ENCODE assay signal across 13 cellular contexts in the genomic region with DNA sequence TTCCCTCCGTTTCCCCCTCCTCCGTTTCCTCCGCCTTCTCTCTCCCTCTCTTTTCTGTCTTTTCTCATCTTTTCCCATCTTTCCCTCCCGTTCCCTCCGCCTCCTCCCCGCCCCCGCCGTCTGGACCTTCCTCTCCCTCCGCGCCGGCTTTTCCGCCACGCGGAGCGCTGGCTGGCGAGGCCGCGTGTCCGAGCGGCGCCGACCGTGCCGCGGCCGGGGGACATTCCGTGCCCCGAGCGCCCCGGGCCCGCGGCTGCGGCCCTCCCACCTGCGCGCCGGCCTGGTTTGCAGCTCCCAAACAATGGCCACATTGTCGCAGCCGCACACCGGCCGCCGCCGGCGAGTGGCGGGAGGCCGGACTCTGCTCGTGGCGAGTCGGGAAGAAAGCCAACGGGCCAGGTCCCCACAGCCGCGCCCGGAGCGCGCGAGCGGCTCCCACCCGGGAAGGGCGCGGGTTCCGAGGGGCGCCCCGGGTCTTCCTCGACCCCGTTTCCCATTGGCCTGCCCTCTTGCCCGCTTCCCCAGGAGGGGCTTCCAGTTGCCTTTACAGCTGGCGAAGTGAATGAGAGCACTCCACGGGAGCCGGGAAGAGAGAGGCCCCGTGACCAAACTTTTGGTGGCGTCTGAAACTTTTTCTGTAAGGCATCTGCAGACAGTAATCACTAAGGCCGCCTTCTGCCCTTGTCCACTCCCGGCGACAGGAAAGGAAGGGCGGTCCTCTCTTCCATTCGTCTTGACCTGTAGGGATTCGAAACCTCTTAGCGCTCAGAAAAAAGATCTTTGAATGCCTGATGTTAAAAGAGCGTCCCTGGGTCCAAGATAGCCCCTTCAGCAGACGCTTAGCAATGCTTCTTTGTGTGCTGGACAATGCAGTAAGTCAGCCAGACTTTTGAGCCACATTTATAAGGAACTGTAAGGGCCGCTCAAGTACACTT. TPM values are rescaled to one million over a fixed set of nuclear protein-coding genes. Genes with fewer than 3 reads are reported as not detected.
DNase-seq lines count a peak whose midpoint lies in the region; ATAC-seq, FAIRE-seq and TF ChIP-seq lines count a peak whose summit lies in the region.
"Had no signal": no experiment of that assay in that cellular context is flagged by ENCODE, and none has a peak within 500 bp of the region (broad histone marks: within the 10 kb centered on the region; RNA-seq: fewer than 3 reads in every experiment).

No MANE protein-coding gene starts in this region.

- peaks cover 71% of the 10 kb centered on the region for H3K4me1 Mint-ChIP-seq in neural progenitor cell
- H3K4me1 Mint-ChIP-seq in activated naive CD8-positive, alpha-beta T cell treated with anti-CD3 and anti-CD28 coated beads for 36 hours: peaks cover 3% of the 10 kb centered on the region

- no peaks in the 10 kb centered on the region for H3K36me3 ChIP-seq in IMR-90 (ENCODE audit: control insufficient read depth, insufficient read depth, low read length)
- no peaks in the 10 kb centered on the region for H3K36me3 ChIP-seq in neural progenitor cell

- H2AK9ac ChIP-seq in IMR-90 (replicated peaks; ENCODE audit: low read depth, low read length, poor library complexity): peak overlapping the region; percentile 13

- H2BK15ac ChIP-seq in IMR-90 (ENCODE audit: low read depth, low read length): peak overlapping the region; percentile 3; the same call in 1 of the 3 replicates

- no TSS peak for BruUV-seq in IMR-90 (replicated peaks; lab: Mats Ljungman, UMichigan)

- peak overlapping the region; percentile 28; the same call in 1 of the 2 replicates for H2BK20ac ChIP-seq in IMR-90 (ENCODE audit: low read depth, low read length)

- H3K9me3 Mint-ChIP-seq in neural progenitor cell: no peaks in the 10 kb centered on the region
- H3K9me3 Mint-ChIP-seq in activated naive CD8-positive, alpha-beta T cell treated with anti-CD3 and anti-CD28 coated beads for 36 hours: no peaks in the 10 kb centered on the region
- H3K9me3 Mint-ChIP-seq: stimulated activated naive B cell treated with anti-CD40 and anti-IgM and Interleukin-4, amounts not matched to agents 10 μg/mL and 1 μg/mL and 100 μg/mL, for 72 hours had no signal

- peak overlapping the region; percentile 63 for H2AK5ac ChIP-seq in IMR-90 (ENCODE audit: low read depth, low read length)

- peaks cover 47% of the 10 kb centered on the region for H3K4me1 ChIP-seq in A549
- H3K4me1 ChIP-seq in IMR-90 (ENCODE audit: control insufficient read depth, insufficient read depth, low read length): peaks cover 26% of the 10 kb centered on the region
- H3K4me1 ChIP-seq in neural progenitor cell: peaks cover 51% of the 10 kb centered on the region

- ATAC-seq in A549: no peak
- peak; percentile 3; the same call in 1 of the 2 replicates for ATAC-seq in IMR-90 (ENCODE audit: low read depth)
- ATAC-seq in HG03439 (IDR thresholded peaks at IDR 0.05; ENCODE audit: unreplicated experiment): no peak
- ATAC-seq: stimulated activated naive B cell treated with anti-CD40 and anti-IgM and Interleukin-4, amounts not matched to agents 10 μg/mL and 1 μg/mL and 100 μg/mL, for 72 hours had no signal

- H3K27me3 ChIP-seq in IMR-90 (ENCODE audit: control insufficient read depth, insufficient read depth, low read length) (no peaks in the 10 kb centered on the region), neural progenitor cell (no peaks in the 10 kb centered on the region)

- in situ Hi-C loops in IMR-90 (cut with MboI; ENCODE audit: low sequenced_read_pairs): no loop called here

- H2AFZ ChIP-seq in IMR-90 (replicated peaks; ENCODE audit: low read length, poor library complexity) (peak overlapping the region; percentile 73), neural progenitor cell (replicated peaks) (peak overlapping the region; percentile 5)

- H3K9me3 ChIP-seq in A549 (no peaks in the 10 kb centered on the region), IMR-90 (ENCODE audit: control insufficient read depth, insufficient read depth, low read length) (no peaks in the 10 kb centered on the region), neural progenitor cell (ENCODE audit: low read depth) (no peaks in the 10 kb centered on the region)

- DNase-seq in A549 (ENCODE audit: low read depth in 1 of 2, low spot score in 1 of 2) (no peak), IMR-90 (no peak), fibroblast of mammary gland (ENCODE audit: low read depth) (no peak), neural progenitor cell (ENCODE audit: low spot score) (peak; percentile 91), iPS-NIHi7 (ENCODE audit: extremely low spot score) (no peak), NCI-H2171 treated with DMSO at 0.1 percent for 48 hours (lab: John Stamatoyannopoulos, UW) (no peak)
- no peak for DNase-seq in activated naive CD8-positive, alpha-beta T cell treated with anti-CD3 and anti-CD28 coated beads for 36 hours
- DNase-seq: activated CD4-positive, alpha-beta T cell treated with anti-CD3 and anti-CD28 coated beads, Interleukin-2, amount 50 U/mL, for 1 hour; CD4-positive, alpha-beta memory T cell; cortex of kidney; naive B cell; stimulated activated naive B cell treated with anti-CD40 and anti-IgM and Interleukin-4, amounts not matched to agents 10 μg/mL and 1 μg/mL and 100 μg/mL, for 72 hours had no signal

- H3K56ac ChIP-seq in IMR-90 (ENCODE audit: extremely low read depth, insufficient read depth, low read length): no peak overlapping the region

- TF ChIP-seq EP300 in A549 (IDR thresholded peaks at IDR 0.05): no peak

- H3K4me3 ChIP-seq in A549: peak overlapping the region; percentile 49
- peak overlapping the region; percentile 26 for H3K4me3 ChIP-seq in IMR-90 (ENCODE audit: insufficient read depth, low read depth, low read length)
- H3K4me3 ChIP-seq in fibroblast of mammary gland (ENCODE audit: control insufficient read depth, low read depth, low read length): peak overlapping the region; percentile 27
- H3K4me3 ChIP-seq in neural progenitor cell: peak overlapping the region; percentile 89

- 52% methylated on average over 50 of the region's 80 CpGs for WGBS in A549 (ENCODE audit: missing lambda C conversion rate)
- 19% methylated on average over 23 of the region's 80 CpGs; no CpG with 5 or more reads in 1 of the 2 experiments for WGBS in IMR-90 (ENCODE audit: extremely low coverage in 2 of 2, insufficient read length in 1 of 2), 2 experiments

- H3K27ac Mint-ChIP-seq in neural progenitor cell: peak overlapping the region; percentile 99
- no peak overlapping the region for H3K27ac Mint-ChIP-seq in activated naive CD8-positive, alpha-beta T cell treated with anti-CD3 and anti-CD28 coated beads for 36 hours
- H3K27ac Mint-ChIP-seq: CD4-positive, alpha-beta memory T cell; naive B cell; stimulated activated naive B cell treated with anti-CD40 and anti-IgM and Interleukin-4, amounts not matched to agents 10 μg/mL and 1 μg/mL and 100 μg/mL, for 72 hours had no signal

- peak overlapping the region; percentile 41; the same call in 1 of the 2 replicates for H3K14ac ChIP-seq in IMR-90 (replicated peaks; ENCODE audit: low read depth, low read length)

- dilution Hi-C loops in IMR-90 (cut with HindIII; ENCODE audit: low sequenced_read_pairs, unreplicated experiment): no loop called here

- no peak for TF ChIP-seq CTCF in A549 (IDR thresholded peaks at IDR 0.05)
- TF ChIP-seq CTCF in IMR-90 (conservative IDR thresholded peaks at IDR 0.05; ENCODE audit: low read depth, low read length): no peak
- TF ChIP-seq CTCF in fibroblast of mammary gland (conservative IDR thresholded peaks at IDR 0.05; ENCODE audit: control insufficient read depth, insufficient read depth, low read depth, low read length): no peak
- TF ChIP-seq CTCF in neural progenitor cell (IDR thresholded peaks at IDR 0.05): no peak

- TF ChIP-seq POLR2A in A549 (IDR thresholded peaks at IDR 0.05; ENCODE audit: low read length) (no peak), IMR-90 (IDR thresholded peaks at IDR 0.05; ENCODE audit: low read depth, low read length) (no peak)

- no peak for FAIRE-seq in A549 (lab: Jason Lieb, UNC)

- no peak for TF ChIP-seq RAD21 in A549 (conservative IDR thresholded peaks at IDR 0.05 in 1 of 2, IDR thresholded peaks at IDR 0.05 in 1 of 2)
- TF ChIP-seq RAD21 in IMR-90 (IDR thresholded peaks at IDR 0.05; ENCODE audit: low read length): no peak

- H3K27ac ChIP-seq in A549 (peak overlapping the region; percentile 93 to 98), IMR-90 (ENCODE audit: insufficient read depth, low read length) (peak overlapping the region; percentile 52), neural progenitor cell (peak overlapping the region; percentile 94)

- H3F3A ChIP-seq in neural progenitor cell (ENCODE audit: low read depth): peaks cover 68% of the 10 kb centered on the region

- peak overlapping the region; percentile 97; the same call in 1 of the 2 replicates for H3K23ac ChIP-seq in IMR-90 (ENCODE audit: low read depth, low read length)

- peak overlapping the region; percentile 56 for H2BK120ac ChIP-seq in IMR-90 (ENCODE audit: low read depth, low read length)

- H3K36me3 Mint-ChIP-seq in neural progenitor cell: peaks cover 2% of the 10 kb centered on the region
- no peaks in the 10 kb centered on the region for H3K36me3 Mint-ChIP-seq in activated naive CD8-positive, alpha-beta T cell treated with anti-CD3 and anti-CD28 coated beads for 36 hours
- H3K36me3 Mint-ChIP-seq: CD4-positive, alpha-beta memory T cell; naive B cell; stimulated activated naive B cell treated with anti-CD40 and anti-IgM and Interleukin-4, amounts not matched to agents 10 μg/mL and 1 μg/mL and 100 μg/mL, for 72 hours had no signal

- peaks cover 24% of the 10 kb centered on the region for H3K9me1 ChIP-seq in IMR-90 (ENCODE audit: insufficient read depth, low read length)

- H3K4me3 Mint-ChIP-seq in neural progenitor cell: peak overlapping the region; percentile 90
- H3K4me3 Mint-ChIP-seq in activated naive CD8-positive, alpha-beta T cell treated with anti-CD3 and anti-CD28 coated beads for 36 hours: no peak overlapping the region
- H3K4me3 Mint-ChIP-seq: CD4-positive, alpha-beta memory T cell; naive B cell; stimulated activated naive B cell treated with anti-CD40 and anti-IgM and Interleukin-4, amounts not matched to agents 10 μg/mL and 1 μg/mL and 100 μg/mL, for 72 hours had no signal

- peak overlapping the region; percentile 14 for H3K18ac ChIP-seq in IMR-90 (ENCODE audit: low read depth, low read length)

- H3K79me1 ChIP-seq in IMR-90 (ENCODE audit: low read depth in 1 of 2, low read length in 2 of 2): peaks cover 0 to 75% of the 10 kb centered on the region in 2 experiments; a peak in 3 of 4 replicates

- H3K4ac ChIP-seq in IMR-90 (ENCODE audit: low read depth, low read length): peak overlapping the region; percentile 86

- peak overlapping the region; percentile 72 to 78 for H4K8ac ChIP-seq in IMR-90 (ENCODE audit: low read depth in 2 of 2, low read length in 2 of 2)

- peak overlapping the region; percentile 64; the same call in 1 of the 2 replicates for H4K91ac ChIP-seq in IMR-90 (ENCODE audit: insufficient read depth, low read depth, low read length)

- H4K20me1 ChIP-seq in IMR-90 (ENCODE audit: insufficient read depth, low read length) (peaks cover 80% of the 10 kb centered on the region), neural progenitor cell (ENCODE audit: low read depth) (peaks cover 85% of the 10 kb centered on the region)

- peaks cover 6% of the 10 kb centered on the region for H3K27me3 Mint-ChIP-seq in neural progenitor cell (ENCODE audit: insufficient read depth, low read depth)
- peaks cover 72% of the 10 kb centered on the region for H3K27me3 Mint-ChIP-seq in activated naive CD8-positive, alpha-beta T cell treated with anti-CD3 and anti-CD28 coated beads for 36 hours

- POLR2A ChIA-PET in A549 (lab: Yijun Ruan, JAX): no interaction called here
- POLR2A ChIA-PET in IMR-90 (lab: Charles Lee; ENCODE audit: unreplicated experiment): no interaction called here

- H3K9ac ChIP-seq in IMR-90 (ENCODE audit: low read depth, low read length): peak overlapping the region; percentile 69
- H3K9ac ChIP-seq in neural progenitor cell: peak overlapping the region; percentile 37

- peak overlapping the region; percentile 34 for H4K5ac ChIP-seq in IMR-90 (ENCODE audit: low read depth, low read length)

- H2BK5ac ChIP-seq in IMR-90 (ENCODE audit: low read depth, low read length, poor library complexity, severe bottlenecking): peak overlapping the region; percentile 38

- intact Hi-C loops in IMR-90 (cut with micrococcal nuclease): no loop called here

- H3K4me2 ChIP-seq in A549: peak overlapping the region; percentile 99
- peak overlapping the region; percentile 72 for H3K4me2 ChIP-seq in IMR-90 (ENCODE audit: low read depth, low read length)
- H3K4me2 ChIP-seq in neural progenitor cell: peak overlapping the region; percentile 81

- H3K79me2 ChIP-seq in neural progenitor cell (ENCODE audit: low read depth): peaks cover 94% of the 10 kb centered on the region

- CTCF ChIA-PET in A549 (lab: Yijun Ruan, JAX) (interaction anchor here (1.4 kb wide), 1 partner anchor 19 kb away, joined by 4 read pairs; no protein-coding TSS in a partner anchor), IMR-90 (lab: Yijun Ruan, JAX) (no interaction called here)

RNA-seq across cellular contexts. Expression of gene GLI2, which starts 6.1 kb away (rescaled TPM):
- polyA plus RNA-seq in A549 (2011; rRNA removed) (5.6 and 7.5 TPM in 2 replicates), A549 (2017; fragmentation: RNase III; extraction: RNeasy Plus Mini Kit Qiagen cat#74134 plus additional on column Dnase treatment) (10.3 to 12.5 TPM (median 10.4 TPM) in 3 replicates), IMR-90 (2012; rRNA removed) (26.0 and 31.5 TPM in 2 replicates)
- polyA plus RNA-seq in A549 (2012; cell fraction: cytosol; rRNA removed): 15.5 and 20.2 TPM in 2 replicates
- 41.4 and 61.7 TPM in 2 replicates for polyA plus RNA-seq in A549 (2012; cell fraction: nucleus; rRNA removed)
- polyA minus RNA-seq in A549 (2011; rRNA and poly(A)+ RNA removed): 5.7 and 9.4 TPM in 2 replicates
- total RNA-seq in IMR-90 (2012; rRNA removed) (3.8 and 4.7 TPM in 2 replicates), neural progenitor cell (ENCODE audit: low replicate concordance) (9.4 and 39.6 TPM in 2 replicates)
- 7.6 and 16.7 TPM in 2 replicates for polyA plus RNA-seq in IMR-90 (2012; cell fraction: cytosol; rRNA removed)
- polyA plus RNA-seq in IMR-90 (2012; cell fraction: nucleus; rRNA removed; ENCODE audit: low replicate concordance): 57.0 and 124 TPM in 2 replicates
- not detected for total RNA-seq in activated naive CD8-positive, alpha-beta T cell treated with anti-CD3 and anti-CD28 coated beads for 36 hours
- total RNA-seq: CD4-positive, alpha-beta memory T cell had no signal
- polyA plus RNA-seq: CD4-positive, alpha-beta memory T cell had no signal

Comparison
In these comparisons a context has a peak if more than half of its experiments do, and no peak if none do; other contexts are left out.
1. H3K4me3 ChIP-seq: peak in every context shown above with its lines; median percentile 89 in neural progenitor cell; 49 in A549; 27 in fibroblast of mammary gland; 26 in IMR-90.